13 cellular contexts compared by ENCODE assay signal in the genomic region with DNA sequence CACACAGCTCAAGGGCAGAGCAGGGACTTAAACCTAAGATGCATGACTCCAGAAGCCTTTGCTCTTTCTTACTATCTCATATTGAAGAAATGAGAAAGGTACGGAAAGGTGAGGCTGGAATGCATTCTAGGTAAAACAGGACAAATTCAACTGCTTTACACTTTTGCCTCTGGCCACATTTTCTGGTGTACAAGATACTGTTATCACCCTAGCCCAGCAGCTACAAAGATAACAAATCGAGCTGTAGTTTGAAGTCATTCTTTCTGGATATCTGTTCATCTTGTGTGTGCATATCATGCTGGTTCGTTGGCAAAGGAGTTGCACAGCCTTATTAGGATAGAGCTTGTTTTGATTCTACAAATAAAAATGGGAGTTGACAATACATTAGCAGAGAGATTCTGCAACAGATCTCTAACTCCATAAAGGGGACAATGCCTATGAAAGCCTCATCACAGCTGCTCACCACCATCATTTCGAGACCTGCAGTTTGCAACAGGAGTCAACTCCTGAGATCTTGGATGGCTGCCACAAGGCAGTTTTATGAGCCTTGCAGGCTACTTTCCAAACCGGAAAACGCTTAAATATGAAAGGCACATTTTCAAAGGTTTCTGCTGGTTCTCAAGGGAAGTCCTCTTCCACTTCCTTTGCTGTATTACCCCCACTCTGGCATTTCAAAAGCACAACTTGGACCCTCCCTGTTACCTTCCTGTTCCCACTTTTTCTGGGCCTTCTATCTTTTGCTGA.
A peak's percentile ranks its signal among the peaks of the same experiment; 100 is the strongest.
DNase-seq lines count a peak whose midpoint lies in the region; ATAC-seq and TF ChIP-seq lines count a peak whose summit lies in the region.
"Had no signal": no experiment of that assay in that cellular context is flagged by ENCODE, and none has a peak within 500 bp of the region (broad histone marks: within the 10 kb centered on the region; RNA-seq: fewer than 3 reads in every experiment).

No MANE protein-coding gene starts in this region.

- peak; percentile 12 for DNase-seq in DND-41
- DNase-seq in NCI-H1105 (lab: John Stamatoyannopoulos, UW), result peak; percentile 62
- peak; percentile 37 for DNase-seq in astrocyte of the spinal cord (ENCODE audit: low read depth, low spot score)
- no peak for DNase-seq in H4 (ENCODE audit: low spot score)
- DNase-seq in cortex of kidney (lab: John Stamatoyannopoulos, UW), result no peak
- DNase-seq in nephron progenitor cell, result no peak
- DNase-seq in NCI-H2227 treated with DMSO at 0.1 percent for 48 hours (lab: John Stamatoyannopoulos, UW), result no peak
- DNase-seq: activated CD4-positive, alpha-beta T cell treated with anti-CD3 and anti-CD28 coated beads for 36 hours; activated T-cell treated with anti-CD3 and anti-CD28 coated beads, Interleukin-2, amount 50 U/mL, for 4 hours; amygdala; stimulated activated naive B cell treated with anti-CD40 and anti-IgM and Interleukin-4, amounts not matched to agents 10 μg/mL and 1 μg/mL and 100 μg/mL, for 72 hours had no signal

- H3K79me2 ChIP-seq in DND-41 (ENCODE audit: insufficient read depth, low read length) (no peaks in the 10 kb centered on the region), parathyroid adenoma (no peaks in the 10 kb centered on the region)

- no peak overlapping the region for H3K4me3 Mint-ChIP-seq in nephron progenitor cell
- H3K4me3 Mint-ChIP-seq: activated CD4-positive, alpha-beta T cell treated with anti-CD3 and anti-CD28 coated beads for 36 hours; activated T-cell treated with anti-CD3 and anti-CD28 coated beads, Interleukin-2, amount 50 U/mL, for 4 hours; stimulated activated naive B cell treated with anti-CD40 and anti-IgM and Interleukin-4, amounts not matched to agents 10 μg/mL and 1 μg/mL and 100 μg/mL, for 72 hours had no signal

- H3K27me3 ChIP-seq in DND-41 (ENCODE audit: insufficient read depth, low read length, poor library complexity), result no peaks in the 10 kb centered on the region
- no peaks in the 10 kb centered on the region for H3K27me3 ChIP-seq in parathyroid adenoma (ENCODE audit: control insufficient read depth, insufficient read depth, low read length)
- H3K27me3 ChIP-seq: BLaER1 treated with 17β-estradiol and CSF1 and Interleukin-3, amounts not matched to agents 10 nM and 100 nM had no signal

- H3K4me3 ChIP-seq in DND-41 (ENCODE audit: low read depth in 1 of 2, low read length in 2 of 2) (no peak overlapping the region), astrocyte of the spinal cord (ENCODE audit: low read depth, low read length) (no peak overlapping the region), parathyroid adenoma (ENCODE audit: low read depth, low read length) (peak overlapping the region; percentile 14)
- H3K4me3 ChIP-seq: BLaER1 treated with 17β-estradiol and CSF1 and Interleukin-3, amounts not matched to agents 10 nM and 100 nM had no signal

- H3K9me3 ChIP-seq in DND-41 (ENCODE audit: insufficient read depth, low read length, severe bottlenecking), result no peaks in the 10 kb centered on the region
- H3K9me3 ChIP-seq in parathyroid adenoma (ENCODE audit: control insufficient read depth, low read length), result no peaks in the 10 kb centered on the region
- H3K9me3 ChIP-seq: BLaER1 treated with 17β-estradiol and CSF1 and Interleukin-3, amounts not matched to agents 10 nM and 100 nM had no signal

- in situ Hi-C loops in astrocyte of the spinal cord (cut with HindIII; ENCODE audit: low sequenced_read_pairs), result no loop called here

- H3K36me3 ChIP-seq in DND-41 (ENCODE audit: insufficient read depth, low read length) (no peaks in the 10 kb centered on the region), parathyroid adenoma (ENCODE audit: control insufficient read depth, insufficient read depth, low read length) (no peaks in the 10 kb centered on the region)
- H3K36me3 ChIP-seq: BLaER1 treated with 17β-estradiol and CSF1 and Interleukin-3, amounts not matched to agents 10 nM and 100 nM had no signal

- H2AFZ ChIP-seq in DND-41 (ENCODE audit: low read depth, low read length), result no peak overlapping the region
- H2AFZ ChIP-seq in parathyroid adenoma, result no peak overlapping the region

- no peak overlapping the region for H3K9ac ChIP-seq in DND-41 (ENCODE audit: low read depth, low read length)
- no peak overlapping the region for H3K9ac ChIP-seq in parathyroid adenoma
- H3K9ac ChIP-seq: BLaER1 treated with 17β-estradiol and CSF1 and Interleukin-3, amounts not matched to agents 10 nM and 100 nM had no signal

- peaks cover 9% of the 10 kb centered on the region for H3K4me1 Mint-ChIP-seq in nephron progenitor cell
- H3K4me1 Mint-ChIP-seq: activated CD4-positive, alpha-beta T cell treated with anti-CD3 and anti-CD28 coated beads for 36 hours; stimulated activated naive B cell treated with anti-CD40 and anti-IgM and Interleukin-4, amounts not matched to agents 10 μg/mL and 1 μg/mL and 100 μg/mL, for 72 hours had no signal

- peak; percentile 44; the same call in 1 of the 3 replicates for ATAC-seq in DND-41 (ENCODE audit: insufficient read depth, low read depth)
- ATAC-seq: activated CD4-positive, alpha-beta T cell treated with anti-CD3 and anti-CD28 coated beads for 36 hours; activated T-cell treated with anti-CD3 and anti-CD28 coated beads, Interleukin-2, amount 50 U/mL, for 4 hours; stimulated activated naive B cell treated with anti-CD40 and anti-IgM and Interleukin-4, amounts not matched to agents 10 μg/mL and 1 μg/mL and 100 μg/mL, for 72 hours had no signal

- H3K4me2 ChIP-seq in DND-41 (ENCODE audit: insufficient read depth, low read length) (no peak overlapping the region), parathyroid adenoma (ENCODE audit: low read length) (peak overlapping the region; percentile 42)
- H3K4me2 ChIP-seq: BLaER1 treated with 17β-estradiol and CSF1 and Interleukin-3, amounts not matched to agents 10 nM and 100 nM had no signal

- H4K20me1 ChIP-seq in DND-41 (ENCODE audit: insufficient read depth, low read length), result no peaks in the 10 kb centered on the region
- H4K20me1 ChIP-seq: BLaER1 treated with 17β-estradiol and CSF1 and Interleukin-3, amounts not matched to agents 10 nM and 100 nM had no signal

- no peaks in the 10 kb centered on the region for H3K27me3 Mint-ChIP-seq in nephron progenitor cell (ENCODE audit: low read depth, poor library complexity)
- H3K27me3 Mint-ChIP-seq: activated CD4-positive, alpha-beta T cell treated with anti-CD3 and anti-CD28 coated beads for 36 hours had no signal

- no peak for TF ChIP-seq CTCF in DND-41 (IDR thresholded peaks at IDR 0.05; ENCODE audit: borderline replicate concordance, extremely low read depth, low read length, poor library complexity, severe bottlenecking)
- no peak for TF ChIP-seq CTCF in astrocyte of the spinal cord (IDR thresholded peaks at IDR 0.05; ENCODE audit: low read depth, low read length)
- no peak for TF ChIP-seq CTCF in parathyroid adenoma (IDR thresholded peaks at IDR 0.05)
- no peak for TF ChIP-seq CTCF in nephron progenitor cell (IDR thresholded peaks at IDR 0.05)

- peaks cover 22% of the 10 kb centered on the region for H3K36me3 Mint-ChIP-seq in nephron progenitor cell (ENCODE audit: low read depth)
- H3K36me3 Mint-ChIP-seq: stimulated activated naive B cell treated with anti-CD40 and anti-IgM and Interleukin-4, amounts not matched to agents 10 μg/mL and 1 μg/mL and 100 μg/mL, for 72 hours had no signal

- H3K4me1 ChIP-seq in DND-41 (ENCODE audit: insufficient read depth, low read length) (no peaks in the 10 kb centered on the region), parathyroid adenoma (peaks cover 20% of the 10 kb centered on the region)

- H3K27ac ChIP-seq in DND-41 (ENCODE audit: low read length) (no peak overlapping the region), parathyroid adenoma (peak overlapping the region; percentile 3)
- H3K27ac ChIP-seq: BLaER1 treated with 17β-estradiol and CSF1 and Interleukin-3, amounts not matched to agents 10 nM and 100 nM had no signal

- no peaks in the 10 kb centered on the region for H3K9me3 Mint-ChIP-seq in nephron progenitor cell
- H3K9me3 Mint-ChIP-seq: activated T-cell treated with anti-CD3 and anti-CD28 coated beads, Interleukin-2, amount 50 U/mL, for 4 hours had no signal

- H3K27ac Mint-ChIP-seq in nephron progenitor cell, result no peak overlapping the region
- H3K27ac Mint-ChIP-seq: activated CD4-positive, alpha-beta T cell treated with anti-CD3 and anti-CD28 coated beads for 36 hours; stimulated activated naive B cell treated with anti-CD40 and anti-IgM and Interleukin-4, amounts not matched to agents 10 μg/mL and 1 μg/mL and 100 μg/mL, for 72 hours had no signal

Comparison
In these comparisons a context has a peak if more than half of its experiments do, and no peak if none do; other contexts are left out.
1. DNase-seq: peak in DND-41 (single experiment), NCI-H1105 (single experiment) and astrocyte of the spinal cord (single experiment); none in H4 (single experiment), cortex of kidney (single experiment), nephron progenitor cell (single experiment) and NCI-H2227 treated with DMSO at 0.1 percent for 48 hours (single experiment).